ENCODE assay signal across 11 cellular contexts in genomic region chr12:119681953-119682352, GRCh38. TPM values are rescaled to one million over a fixed set of nuclear protein-coding genes. Genes with fewer than 3 reads are reported as not detected.
DNase-seq lines count a peak whose midpoint lies in the region; ATAC-seq and TF ChIP-seq lines count a peak whose summit lies in the region.
"Had no signal": no experiment of that assay in that cellular context is flagged by ENCODE, and none has a peak within 500 bp of the region (broad histone marks: within the 10 kb centered on the region; RNA-seq: fewer than 3 reads in every experiment).

No MANE protein-coding gene starts in this region.

- H3K9me2 ChIP-seq in GM23338 (ENCODE audit: insufficient read depth): 0 out of 2 replicates have a peak, but pooled peaks cover 4% of the 10 kb centered on the region

- CTCF ChIA-PET in WTC11 (lab: Charles Lee): interaction anchor here (0.7 to 3.5 kb wide), 3 partner anchors 13 to 57 kb away, joined by 3 to 15 read pairs (median 11); no protein-coding TSS in a partner anchor

- H3F3A ChIP-seq in GM23338 (replicated peaks; ENCODE audit: low read depth): 0 out of 2 replicates have a peak, but pooled peaks cover 3% of the 10 kb centered on the region

- H2AFZ ChIP-seq in GM23338: no peak overlapping the region

- H3K27me3 ChIP-seq in GM23338 (ENCODE audit: insufficient read depth): no peaks in the 10 kb centered on the region
- H3K27me3 ChIP-seq in aorta (ENCODE audit: control insufficient read depth in 1 of 2, insufficient read depth in 2 of 2, low read length in 1 of 2): no peaks in the 10 kb centered on the region
- H3K27me3 ChIP-seq: brain microvascular endothelial cell, SJSA1 had no signal

- DNase-seq in GM13976 (ENCODE audit: low spot score) (peak; percentile 63), GM23338 (ENCODE audit: low spot score) (no peak), WTC11 (ENCODE audit: low spot score) (no peak), aorta (no peak), head of caudate nucleus (no peak), NCI-H1105 treated with DMSO at 0.1 percent for 48 hours (lab: John Stamatoyannopoulos, UW) (no peak), osteocyte (ENCODE audit: extremely low spot score, unreplicated experiment) (no peak)
- DNase-seq: brain microvascular endothelial cell; stimulated activated CD4-positive, alpha-beta T cell treated with anti-CD3 and anti-CD28 coated beads, Interleukin-2, amount 100 ng/mL, for 48 hours had no signal

- no peaks in the 10 kb centered on the region for H3K9me3 ChIP-seq in aorta (ENCODE audit: control insufficient read depth, low read length)
- H3K9me3 ChIP-seq: SJSA1 had no signal

- H3K36me3 ChIP-seq in GM23338 (ENCODE audit: insufficient read depth) (peaks cover 27% of the 10 kb centered on the region), aorta (ENCODE audit: control insufficient read depth in 1 of 2, insufficient read depth in 2 of 2, low read length in 1 of 2) (peaks cover 0 to 2% of the 10 kb centered on the region in 2 donors)

- H3K27me3 Mint-ChIP-seq in GM23338 (ENCODE audit: insufficient read depth, low read depth, poor library complexity): peaks cover 2% of the 10 kb centered on the region
- H3K27me3 Mint-ChIP-seq in WTC11 (ENCODE audit: low read depth): no peaks in the 10 kb centered on the region
- no peaks in the 10 kb centered on the region for H3K27me3 Mint-ChIP-seq in nephron (ENCODE audit: low read depth)
- no peaks in the 10 kb centered on the region for H3K27me3 Mint-ChIP-seq in osteocyte (ENCODE audit: unreplicated experiment)

- POLR2A ChIA-PET in WTC11 (lab: Charles Lee): no interaction called here

- peak overlapping the region; percentile 40; the same call in 1 of the 2 replicates for H3K27ac Mint-ChIP-seq in GM23338
- H3K27ac Mint-ChIP-seq in WTC11: peak overlapping the region; percentile 93
- H3K27ac Mint-ChIP-seq in nephron: peak overlapping the region; percentile 93 to 96 (median 94)
- H3K27ac Mint-ChIP-seq in osteocyte (ENCODE audit: unreplicated experiment): no peak overlapping the region

- H4K20me1 ChIP-seq in GM23338 (replicated peaks; ENCODE audit: insufficient read depth): peaks cover 12% of the 10 kb centered on the region; the same call in 1 of the 2 replicates

- ATAC-seq in GM23338: no peak; the same call in 2 of the 3 replicates
- peak; percentile 12; the same call in 1 of the 2 replicates for ATAC-seq in WTC11
- no peak for ATAC-seq in aorta (ENCODE audit: low FRiP score)

- intact Hi-C loops in aorta (cut with DNase I) (no loop called here), head of caudate nucleus (cut with DNase I) (no loop called here)

- TF ChIP-seq CTCF in GM13976 (IDR thresholded peaks at IDR 0.05; ENCODE audit: borderline replicate concordance, control extremely low read depth, extremely low read depth, insufficient read depth, missing control alignments) (no peak), GM23338 (conservative IDR thresholded peaks at IDR 0.05; ENCODE audit: low read depth in 2 of 2) (no peak), WTC11 (IDR thresholded peaks at IDR 0.05) (no peak), nephron (IDR thresholded peaks at IDR 0.05; ENCODE audit: unreplicated experiment in 3 of 3) (no peak), osteocyte (IDR thresholded peaks at IDR 0.05) (no peak)

- H3K36me3 Mint-ChIP-seq in GM23338 (ENCODE audit: low read depth): peaks cover 63% of the 10 kb centered on the region
- H3K36me3 Mint-ChIP-seq in WTC11: peaks cover 58% of the 10 kb centered on the region
- peaks cover 60% of the 10 kb centered on the region for H3K36me3 Mint-ChIP-seq in nephron (ENCODE audit: low read depth)
- peaks cover 36% of the 10 kb centered on the region for H3K36me3 Mint-ChIP-seq in osteocyte (ENCODE audit: unreplicated experiment)

- H3K4me1 Mint-ChIP-seq in GM23338 (peaks cover 11% of the 10 kb centered on the region), WTC11 (peaks cover 18% of the 10 kb centered on the region), nephron (peaks cover 38% of the 10 kb centered on the region), osteocyte (ENCODE audit: unreplicated experiment) (peaks cover 49% of the 10 kb centered on the region)

- H3K4me3 ChIP-seq in GM23338 (no peak overlapping the region), aorta (ENCODE audit: low read length in 2 of 2) (no peak overlapping the region)
- H3K4me3 ChIP-seq: SJSA1 had no signal

- H3K4me3 Mint-ChIP-seq in GM23338 (no peak overlapping the region), WTC11 (no peak overlapping the region), nephron (peak overlapping the region in 1 of 3 experiments; percentile 12), osteocyte (ENCODE audit: unreplicated experiment) (no peak overlapping the region)

- H3K9me3 Mint-ChIP-seq in GM23338: no peaks in the 10 kb centered on the region
- H3K9me3 Mint-ChIP-seq in WTC11: no peaks in the 10 kb centered on the region
- no peaks in the 10 kb centered on the region for H3K9me3 Mint-ChIP-seq in nephron
- no peaks in the 10 kb centered on the region for H3K9me3 Mint-ChIP-seq in osteocyte (ENCODE audit: unreplicated experiment)

- H3K4me1 ChIP-seq in GM23338 (ENCODE audit: insufficient read depth): no peaks in the 10 kb centered on the region
- H3K4me1 ChIP-seq in aorta (ENCODE audit: control insufficient read depth in 1 of 2, insufficient read depth in 2 of 2, low read length in 2 of 2): no peaks in the 10 kb centered on the region

- in situ Hi-C loops in GM13976 (cut with MboI; ENCODE audit: low sequenced_read_pairs, unreplicated experiment): no loop called here

- H3K79me2 ChIP-seq in GM23338 (replicated peaks; ENCODE audit: insufficient read depth): no peaks in the 10 kb centered on the region

- 62 to 73% methylated on average over 5 of the region's 5 CpGs for WGBS in aorta, 2 donors

- no peak overlapping the region for H3K4me2 ChIP-seq in GM23338

- peak overlapping the region; percentile 61; the same call in 1 of the 2 replicates for H3K27ac ChIP-seq in GM23338 (ENCODE audit: low read depth)
- H3K27ac ChIP-seq in aorta (ENCODE audit: low read depth in 1 of 2, low read length in 2 of 2): no peak overlapping the region
- H3K27ac ChIP-seq: brain microvascular endothelial cell, SJSA1 had no signal

TF ChIP-seq in GM23338, 12 proteins besides CTCF, POLR2A, EP300 and RAD21 (continues in another document):
- TF ChIP-seq STAT1 (IDR thresholded peaks at IDR 0.05; ENCODE audit: unreplicated experiment) (no peak), NANOG (IDR thresholded peaks at IDR 0.05; ENCODE audit: borderline replicate concordance) (no peak), CREB1 (CRISPR knock-in tag; IDR thresholded peaks at IDR 0.05; ENCODE audit: low read depth) (no peak)

TF ChIP-seq in WTC11, 78 proteins besides CTCF, POLR2A, EP300 and RAD21:
- TF ChIP-seq FOXJ3 (CRISPR knock-in tag; IDR thresholded peaks at IDR 0.05; ENCODE audit: borderline replicate concordance) (no peak), IRF1 (CRISPR knock-in tag; IDR thresholded peaks at IDR 0.05) (no peak), SMAD4 (CRISPR knock-in tag; IDR thresholded peaks at IDR 0.05) (no peak), HMGXB4 (CRISPR knock-in tag; IDR thresholded peaks at IDR 0.05) (0 out of 2 replicates have a peak, but pooled peaks have one; percentile 1), FOXP1 (CRISPR knock-in tag; IDR thresholded peaks at IDR 0.05; ENCODE audit: borderline replicate concordance) (no peak), GTF2I (CRISPR knock-in tag; conservative IDR thresholded peaks at IDR 0.05) (no peak), ESRRA (CRISPR knock-in tag; IDR thresholded peaks at IDR 0.05; ENCODE audit: borderline replicate concordance) (no peak), TP53 (CRISPR knock-in tag; IDR thresholded peaks at IDR 0.05) (no peak), NFYB (CRISPR knock-in tag; conservative IDR thresholded peaks at IDR 0.05; ENCODE audit: low read depth) (no peak)
TF ChIP-seq in WTC11: peak in this region for 1.

RNA-seq across cellular contexts. Expression of gene PRKAB1, which starts 14.0 kb away (rescaled TPM):
- total RNA-seq in GM23338 (2014; rRNA removed; shearing (Covaris generic)): 26.3 and 31.0 TPM in 2 replicates
- polyA plus RNA-seq in GM23338 (2016; fragmentation: Nextera tagmentation; extraction: Ambion mirVana) (13.1 and 16.3 TPM in 2 replicates), aorta (10 to 100 TPM in 1 of 2 donors, 1 to 10 TPM in 1; 8.8 to 25.0 TPM)
- total RNA-seq in WTC11 (2021) (26.2 to 32.3 TPM (median 26.4 TPM) in 3 replicates), aorta (10 to 100 TPM; 25.6 to 27.0 TPM), osteocyte (24.7 and 25.3 TPM in 2 replicates)
